Comparison of ENCODE assay signal across 9 cellular contexts in the genomic region with DNA sequence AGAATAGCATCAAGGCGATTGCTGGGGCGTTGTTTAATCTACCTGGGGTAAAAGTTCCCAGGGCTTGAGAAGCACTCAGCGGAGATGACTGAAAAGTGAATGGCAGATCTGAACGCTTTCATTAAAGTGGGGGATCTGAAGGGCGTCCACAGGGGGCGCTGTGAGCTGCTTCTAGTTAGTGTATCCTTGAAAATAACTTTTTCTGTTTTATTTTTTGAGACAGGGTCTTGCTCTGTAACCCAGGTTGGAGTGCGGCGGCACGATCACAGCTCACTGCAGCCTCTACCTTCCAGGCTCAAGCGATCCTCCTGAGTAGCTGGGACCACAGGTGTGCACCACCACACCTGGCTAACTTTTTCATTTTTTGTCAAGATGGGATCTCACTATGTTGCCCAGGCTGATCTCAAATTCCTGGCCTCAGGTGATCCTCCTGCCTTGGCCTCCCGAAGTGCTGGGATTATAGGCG.
DNase-seq lines count a peak whose midpoint lies in the region; ATAC-seq and TF ChIP-seq lines count a peak whose summit lies in the region.
"Had no signal": no experiment of that assay in that cellular context is flagged by ENCODE, and none has a peak within 500 bp of the region (broad histone marks: within the 10 kb centered on the region; RNA-seq: fewer than 3 reads in every experiment).

No MANE protein-coding gene starts in this region.

- TF ChIP-seq CTCF in Panc1 (IDR thresholded peaks at IDR 0.05) (peak; percentile 86), endothelial cell (IDR thresholded peaks at IDR 0.05; ENCODE audit: unreplicated experiment) (peak; percentile 77)

- CTCF ChIA-PET in Panc1 (lab: Charles Lee), result no interaction called here

- POLR2A ChIA-PET in Panc1 (lab: Charles Lee), result interaction anchor here (0.7 kb wide), 1 partner anchor 23 kb away, joined by 6 read pairs; no protein-coding TSS in a partner anchor

- no peak overlapping the region for H3K27ac ChIP-seq in Panc1 (ENCODE audit: low read length)
- H3K27ac ChIP-seq: Peyer's patch had no signal

- no peaks in the 10 kb centered on the region for H3K9me3 ChIP-seq in Panc1 (ENCODE audit: control insufficient read depth, insufficient read depth, low read depth, low read length)
- H3K9me3 ChIP-seq: Peyer's patch had no signal

- H3K27ac Mint-ChIP-seq in endothelial cell (ENCODE audit: unreplicated experiment), result no peak overlapping the region

- no peaks in the 10 kb centered on the region for H3K27me3 ChIP-seq in Panc1 (ENCODE audit: control insufficient read depth, insufficient read depth, low read length)
- H3K27me3 ChIP-seq: Peyer's patch had no signal

- H3K36me3 Mint-ChIP-seq in endothelial cell (ENCODE audit: low read depth, unreplicated experiment), result peaks cover 27% of the 10 kb centered on the region

- H3K27me3 Mint-ChIP-seq in endothelial cell (ENCODE audit: unreplicated experiment), result peaks cover 28% of the 10 kb centered on the region

- BruUV-seq in Panc1 (replicated peaks; lab: Mats Ljungman, UMichigan), result no TSS peak

- peaks cover 15% of the 10 kb centered on the region for H3K36me3 ChIP-seq in Panc1 (ENCODE audit: control insufficient read depth, insufficient read depth, low read length)

- H3K4me3 Mint-ChIP-seq in endothelial cell (ENCODE audit: unreplicated experiment), result peak overlapping the region; percentile 23

- intact Hi-C loops in Panc1 (cut with micrococcal nuclease; ENCODE audit: unreplicated experiment), result no loop called here

- peak; percentile 74 for DNase-seq in activated CD8-positive, alpha-beta memory T cell treated with anti-CD3 and anti-CD28 coated beads, Interleukin-2, amount 50 U/mL, for 48 hours
- DNase-seq in activated CD8-positive, alpha-beta memory T cell treated with anti-CD3 and anti-CD28 coated beads for 24 hours, result no peak
- DNase-seq in Panc1 (ENCODE audit: low read depth, low spot score) (no peak), endothelial cell (ENCODE audit: low spot score) (no peak), SW 1271 (lab: John Stamatoyannopoulos, UW) (no peak)
- peak; percentile 59 for DNase-seq in stimulated activated naive CD8-positive, alpha-beta T cell treated with anti-CD3 and anti-CD28 coated beads, Interleukin-15, Interleukin-2, amounts not matched to agents 100 U/mL and 50 U/mL, for 24 hours

- H3K9me3 Mint-ChIP-seq in endothelial cell (ENCODE audit: unreplicated experiment), result no peaks in the 10 kb centered on the region

- in situ Hi-C loops in Panc1 (cut with HindIII; ENCODE audit: low pct_unique_long_range_greater_than_20kb, low sequenced_read_pairs), result no loop called here

- no peak for ATAC-seq in Panc1
- ATAC-seq in stimulated activated naive CD8-positive, alpha-beta T cell treated with anti-CD3 and anti-CD28 coated beads, Interleukin-15, Interleukin-2, amounts not matched to agents 100 U/mL and 50 U/mL, for 24 hours, result no peak
- ATAC-seq in GM19452 (IDR thresholded peaks at IDR 0.05; ENCODE audit: unreplicated experiment), result no peak
- no peak for ATAC-seq in GM21367 (IDR thresholded peaks at IDR 0.05; ENCODE audit: unreplicated experiment)

- no peaks in the 10 kb centered on the region for H3K4me1 ChIP-seq in Panc1 (ENCODE audit: control insufficient read depth, insufficient read depth, low read length)
- H3K4me1 ChIP-seq: Peyer's patch had no signal

- peaks cover 8% of the 10 kb centered on the region for H3K4me1 Mint-ChIP-seq in endothelial cell (ENCODE audit: unreplicated experiment)

- no peak overlapping the region for H3K4me3 ChIP-seq in Panc1 (ENCODE audit: low read depth in 2 of 2, low read length in 2 of 2)
- H3K4me3 ChIP-seq: Peyer's patch had no signal

Comparison
In these comparisons a context has a peak if more than half of its experiments do, and no peak if none do; other contexts are left out.
1. DNase-seq: peak in activated CD8-positive, alpha-beta memory T cell treated with anti-CD3 and anti-CD28 coated beads, Interleukin-2, amount 50 U/mL, for 48 hours (single experiment) and stimulated activated naive CD8-positive, alpha-beta T cell treated with anti-CD3 and anti-CD28 coated beads, Interleukin-15, Interleukin-2, amounts not matched to agents 100 U/mL and 50 U/mL, for 24 hours (single experiment); none in activated CD8-positive, alpha-beta memory T cell treated with anti-CD3 and anti-CD28 coated beads for 24 hours (single experiment), Panc1 (single experiment), endothelial cell (single experiment) and SW 1271 (0 of 2).